In genomic region chr6:129710722-129711631, GRCh38 we compare ENCODE assay signal across 8 cellular contexts. TPM values are rescaled to one million over a fixed set of nuclear protein-coding genes. Genes with fewer than 3 reads are reported as not detected.
DNase-seq lines count a peak whose midpoint lies in the region; ATAC-seq, FAIRE-seq and TF ChIP-seq lines count a peak whose summit lies in the region.

No MANE protein-coding gene starts in this region.

- peak overlapping the region; percentile 37 for H2AK5ac ChIP-seq in mesenchymal stem cell (ENCODE audit: low read length, severe bottlenecking)

- ATAC-seq in Right ventricle myocardium inferior (no peak), GM12878 (no peak), HG03196 (IDR thresholded peaks at IDR 0.05; ENCODE audit: unreplicated experiment) (no peak), GM21367 (IDR thresholded peaks at IDR 0.05; ENCODE audit: unreplicated experiment) (no peak)

- H3K4ac ChIP-seq in mesenchymal stem cell (ENCODE audit: low read depth in 1 of 2, low read length in 2 of 2), result peak overlapping the region; percentile 15 to 20

- TF ChIP-seq POLR2A in GM12878 (IDR thresholded peaks at IDR 0.05; ENCODE audit: low read depth, low read length), result no peak
- TF ChIP-seq POLR2A in vagina (IDR thresholded peaks at IDR 0.05), result no peak

- intact Hi-C loops in Right ventricle myocardium inferior (cut with DNase I), result no loop called here
- intact Hi-C loops in GM12878 (cut with micrococcal nuclease; ENCODE audit: unreplicated experiment), result loop anchor here (1.0 kb wide), 1 partner anchor 39 kb away; no protein-coding TSS in a partner anchor
- intact Hi-C loops in vagina (cut with DNase I), result no loop called here

- no peaks in the 10 kb centered on the region for H4K20me1 ChIP-seq in GM12878 (ENCODE audit: control insufficient read depth, insufficient read depth)

- RAD21 ChIA-PET in GM12878 (lab: Charles Lee; ENCODE audit: unreplicated experiment), result interaction anchor here (0.9 to 12.3 kb wide), 16 partner anchors 10 to 112 kb away, joined by 3 to 189 read pairs (median 10); no protein-coding TSS in a partner anchor

- H4K91ac ChIP-seq in mesenchymal stem cell (ENCODE audit: low read length), result no peak overlapping the region

- no peaks in the 10 kb centered on the region for H3K79me1 ChIP-seq in mesenchymal stem cell (replicated peaks; ENCODE audit: low read length, poor library complexity, severe bottlenecking)

- H3K9me3 ChIP-seq in right atrium auricular region (no peaks in the 10 kb centered on the region), GM12878 (replicated peaks; ENCODE audit: control insufficient read depth, insufficient read depth, low read length) (no peaks in the 10 kb centered on the region; the same call in 2 of the 3 replicates), mesenchymal stem cell (ENCODE audit: control insufficient read depth, low read length) (no peaks in the 10 kb centered on the region), vagina (no peaks in the 10 kb centered on the region)

- H3K4me2 ChIP-seq in GM12878 (ENCODE audit: control insufficient read depth, insufficient read depth) (peak overlapping the region; percentile 98), mesenchymal stem cell (ENCODE audit: low read length, poor library complexity, severe bottlenecking) (peak overlapping the region; percentile 68)

- DNase-seq in right atrium auricular region (ENCODE audit: low spot score) (no peak), Right ventricle myocardium inferior (ENCODE audit: missing footprints) (no peak), GM12878 (ENCODE audit: low read depth, low spot score) (no peak), mesenchymal stem cell (no peak), vagina (ENCODE audit: extremely low spot score in 2 of 2) (no peak), NCI-H2029 (lab: John Stamatoyannopoulos, UW) (no peak)

- H3K4me3 ChIP-seq in right atrium auricular region (peak overlapping the region; percentile 53 to 67), GM12878 (peak overlapping the region; percentile 94), mesenchymal stem cell (ENCODE audit: insufficient read depth in 1 of 2, low read depth in 1 of 2, low read length in 2 of 2) (peak overlapping the region in 1 of 2 experiments; percentile 95), vagina (peak overlapping the region; percentile 64 to 65)

- no peak overlapping the region for H3K14ac ChIP-seq in mesenchymal stem cell (ENCODE audit: low read length in 2 of 2)

- H3K27me3 ChIP-seq in right atrium auricular region, result no peaks in the 10 kb centered on the region
- no peaks in the 10 kb centered on the region for H3K27me3 ChIP-seq in GM12878 (replicated peaks in 1 of 2; ENCODE audit: control insufficient read depth in 2 of 2, insufficient read depth in 2 of 2, low read length in 1 of 2)
- no peaks in the 10 kb centered on the region for H3K27me3 ChIP-seq in mesenchymal stem cell (ENCODE audit: control insufficient read depth in 1 of 2, insufficient read depth in 1 of 2, low read length in 2 of 2)
- no peaks in the 10 kb centered on the region for H3K27me3 ChIP-seq in vagina

- H3K36me3 ChIP-seq in right atrium auricular region, result no peaks in the 10 kb centered on the region
- no peaks in the 10 kb centered on the region for H3K36me3 ChIP-seq in GM12878 (ENCODE audit: control insufficient read depth in 2 of 2, insufficient read depth in 2 of 2, low read length in 1 of 2)
- peaks cover 4 to 6% of the 10 kb centered on the region in 2 experiments for H3K36me3 ChIP-seq in mesenchymal stem cell (ENCODE audit: control insufficient read depth in 1 of 2, insufficient read depth in 2 of 2, low read depth in 1 of 2, low read length in 2 of 2)
- H3K36me3 ChIP-seq in vagina, result no peaks in the 10 kb centered on the region

- SMC1A ChIA-PET in GM12878 (lab: Charles Lee; ENCODE audit: uncharacterized antibody, unreplicated experiment), result interaction anchor here (0.6 to 17.6 kb wide), 16 partner anchors 8 to 362 kb away, joined by 3 to 434 read pairs (median 9); no protein-coding TSS in a partner anchor

- BruUV-seq in GM12878 (replicated peaks; lab: Mats Ljungman, UMichigan), result no TSS peak

- no peak overlapping the region for H2BK15ac ChIP-seq in mesenchymal stem cell (ENCODE audit: low read depth, poor library complexity, severe bottlenecking)

- peaks cover 43% of the 10 kb centered on the region for H3K79me2 ChIP-seq in GM12878 (ENCODE audit: control insufficient read depth, insufficient read depth, low read length)

- peaks cover 0 to 25% of the 10 kb centered on the region in 2 donors for H3K4me1 ChIP-seq in right atrium auricular region
- peaks cover 8% of the 10 kb centered on the region for H3K4me1 ChIP-seq in GM12878 (ENCODE audit: control insufficient read depth, insufficient read depth, low read length)
- peaks cover 6% of the 10 kb centered on the region for H3K4me1 ChIP-seq in mesenchymal stem cell (ENCODE audit: control insufficient read depth, insufficient read depth, low read depth, low read length)
- H3K4me1 ChIP-seq in vagina, result peaks cover 28% of the 10 kb centered on the region

- peak overlapping the region; percentile 79; the same call in 1 of the 2 replicates for H3K9ac ChIP-seq in GM12878 (ENCODE audit: control insufficient read depth, insufficient read depth, low read length)
- peak overlapping the region; percentile 90 for H3K9ac ChIP-seq in mesenchymal stem cell (ENCODE audit: low read length)

- H2BK12ac ChIP-seq in mesenchymal stem cell (ENCODE audit: low read length in 2 of 2), result no peak overlapping the region

- H4K8ac ChIP-seq in mesenchymal stem cell (ENCODE audit: low read length), result peak overlapping the region; percentile 4

- no peak for TF ChIP-seq EP300 in GM12878 (IDR thresholded peaks at IDR 0.05; ENCODE audit: borderline replicate concordance in 1 of 2, control insufficient read depth in 1 of 2, low read depth in 2 of 2, low read length in 2 of 2)

- TF ChIP-seq RAD21 in GM12878 (IDR thresholded peaks at IDR 0.05; ENCODE audit: insufficient read depth, low read depth, low read length), result no peak

- CTCF ChIA-PET in GM12878 (lab: Yijun Ruan, JAX), result interaction anchor here (0.6 to 11.3 kb wide), 14 partner anchors 15 to 113 kb away, joined by 3 to 117 read pairs (median 4); no protein-coding TSS in a partner anchor

- in situ Hi-C loops in GM12878 (cut with MboI), result no loop called here

- H3K18ac ChIP-seq in mesenchymal stem cell (ENCODE audit: low read depth in 1 of 2, low read length in 2 of 2), result no peak overlapping the region

- no peak overlapping the region for H2BK120ac ChIP-seq in mesenchymal stem cell (ENCODE audit: low read depth, low read length)

- 71% methylated on average over 8 of the region's 8 CpGs for WGBS in GM12878 (ENCODE audit: insufficient coverage, insufficient replicate concordance, low lambda C conversion rate, missing lambda C conversion rate)
- WGBS in mesenchymal stem cell, result 67% methylated on average over 7 of the region's 8 CpGs

- POLR2A ChIA-PET in GM12878 (lab: Charles Lee), result interaction anchor here (0.9 to 8.6 kb wide), 10 partner anchors 11 to 78 kb away, joined by 4 to 115 read pairs (median 10); no protein-coding TSS in a partner anchor

- H3K23ac ChIP-seq in mesenchymal stem cell (ENCODE audit: low read length in 2 of 2), result no peak overlapping the region

- H2AFZ ChIP-seq in GM12878 (ENCODE audit: control insufficient read depth, low read depth, low read length), result peak overlapping the region; percentile 92
- no peak overlapping the region for H2AFZ ChIP-seq in mesenchymal stem cell (ENCODE audit: low read depth, low read length)

- H3K27ac ChIP-seq in right atrium auricular region, result no peak overlapping the region
- H3K27ac ChIP-seq in GM12878 (ENCODE audit: control insufficient read depth, insufficient read depth), result no peak overlapping the region
- H3K27ac ChIP-seq in mesenchymal stem cell (ENCODE audit: low read length, poor library complexity, severe bottlenecking), result peak overlapping the region; percentile 68
- peak overlapping the region; percentile 84 for H3K27ac ChIP-seq in vagina

- TF ChIP-seq CTCF in right atrium auricular region (IDR thresholded peaks at IDR 0.05) (no peak), GM12878 (IDR thresholded peaks at IDR 0.05 in 2 of 3, conservative IDR thresholded peaks at IDR 0.05 in 1 of 3; ENCODE audit: control insufficient read depth in 2 of 3, extremely low read depth in 1 of 3, insufficient read depth in 1 of 3, low read depth in 3 of 3, low read length in 3 of 3) (no peak), vagina (IDR thresholded peaks at IDR 0.05) (no peak)

- FAIRE-seq in GM12878 (lab: Jason Lieb, UNC), result no peak

- no peak overlapping the region for H2BK5ac ChIP-seq in mesenchymal stem cell (ENCODE audit: low read depth, low read length, poor library complexity, severe bottlenecking)

TF ChIP-seq in GM12878, 131 proteins besides CTCF, POLR2A, EP300 and RAD21 (continues in another document):
- TF ChIP-seq USF1 (IDR thresholded peaks at IDR 0.05; ENCODE audit: borderline replicate concordance, extremely low read length, insufficient read depth, low read depth, low read length) (no peak), SMC3 (IDR thresholded peaks at IDR 0.05; ENCODE audit: borderline replicate concordance, low read length) (no peak)

RNA-seq across cellular contexts. Expression of gene ARHGAP18, which starts 1.0 kb away (rescaled TPM):
- total RNA-seq in right atrium auricular region (10 to 100 TPM in 1 of 2 donors, 1 to 10 TPM in 1; 7.1 to 11.2 TPM), Right ventricle myocardium inferior (8.1 TPM), GM12878 (2014; rRNA removed) (32.4 and 39.0 TPM in 2 replicates), GM12878 (2014; rRNA removed; fragmentation: Illumina TruSeq; extraction: Trizol) (52.1 and 52.2 TPM in 2 replicates), GM12878 (2021) (32.3 and 35.0 TPM in 2 replicates), vagina (7.6 TPM)
- total RNA-seq in GM12878 (2013; cell fraction: nucleolus; rRNA removed), result 71.9 and 73.5 TPM in 2 replicates
- 11.8 TPM for polyA plus RNA-seq in GM12878 (2011; ENCODE audit: low read depth)
- polyA plus RNA-seq in GM12878 (2011; rRNA removed) (37.7 and 62.0 TPM in 2 replicates), GM12878 (2014; fragmentation: Illumina TruSeq; extraction: Trizol) (37.5 and 45.8 TPM in 2 replicates), GM12878 (2014; fragmentation: Nextera tagmentation; extraction: Ambion mirVana) (10 to 100 TPM; 24.9 to 28.0 TPM), GM12878 (2014; rRNA removed) (14.8 and 18.2 TPM in 2 replicates), GM12878 (2016; fragmentation: Nextera tagmentation; extraction: Ambion mirVana) (10 to 100 TPM; 29.7 to 31.1 TPM)
- 12.4 and 14.5 TPM in 2 replicates for polyA plus RNA-seq in GM12878 (2011; cell fraction: cytosol; rRNA removed)
- polyA plus RNA-seq in GM12878 (2011; cell fraction: nucleus; rRNA removed), result 14.1 and 17.3 TPM in 2 replicates
- 20.8 and 37.4 TPM in 2 replicates for polyA plus RNA-seq in GM12878 (2012)
- 37.0 and 39.1 TPM in 2 replicates for polyA minus RNA-seq in GM12878 (2011; rRNA and poly(A)+ RNA removed)
- polyA minus RNA-seq in GM12878 (2011; cell fraction: cytosol; rRNA and poly(A)+ RNA removed), result 17.6 and 19.8 TPM in 2 replicates
- polyA minus RNA-seq in GM12878 (2011; cell fraction: nucleus; rRNA and poly(A)+ RNA removed), result 38.1 and 42.7 TPM in 2 replicates
- polyA plus RNA-seq in mesenchymal stem cell (2013, experiment 1 of 2), result 22.2 TPM
- 22.1 TPM for polyA plus RNA-seq in mesenchymal stem cell (2013, experiment 2 of 2)

Comparison
In these comparisons a context has a peak if more than half of its experiments do, and no peak if none do; other contexts are left out.
1. H3K27ac ChIP-seq: peak in mesenchymal stem cell (single experiment) and vagina (single experiment); none in right atrium auricular region (0 of 2) and GM12878 (single experiment).